26 cellular contexts compared by ENCODE assay signal in genomic region chr11:4511267-4511666, GRCh38. TPM values are rescaled to one million over a fixed set of nuclear protein-coding genes. Genes with fewer than 3 reads are reported as not detected.
DNase-seq lines count a peak whose midpoint lies in the region; ATAC-seq and TF ChIP-seq lines count a peak whose summit lies in the region.
"Had no signal": no experiment of that assay in that cellular context is flagged by ENCODE, and none has a peak within 500 bp of the region (broad histone marks: within the 10 kb centered on the region; RNA-seq: fewer than 3 reads in every experiment).

No MANE protein-coding gene starts in this region.

- H2BK15ac ChIP-seq in H9 (ENCODE audit: low read depth, low read length): no peak overlapping the region

- H3K23ac ChIP-seq in H9 (ENCODE audit: insufficient read length, low read depth, low read length): no peak overlapping the region

- TF ChIP-seq CTCF in AG10803 (conservative IDR thresholded peaks at IDR 0.05; ENCODE audit: low read length) (no peak), glutamatergic neuron (IDR thresholded peaks at IDR 0.05; ENCODE audit: partially characterized antibody, unreplicated experiment) (no peak), upper lobe of left lung (IDR thresholded peaks at IDR 0.05) (no peak), H9 (conservative IDR thresholded peaks at IDR 0.05) (no peak), mucosa of descending colon (IDR thresholded peaks at IDR 0.05) (no peak)

- peak; percentile 9 for DNase-seq in AG10803 (ENCODE audit: low read depth)
- DNase-seq in caudate nucleus (lab: John Stamatoyannopoulos, UW): peak in 1 of 61 donors; percentile 31
- DNase-seq in glutamatergic neuron: no peak
- DNase-seq in upper lobe of left lung: peak in 1 of 2 donors; percentile 28
- DNase-seq in H9: no peak
- no peak for DNase-seq in NCI-H446 (lab: John Stamatoyannopoulos, UW)
- no peak for DNase-seq in mucosa of descending colon
- DNase-seq: CD4-positive, alpha-beta T cell; COR-L47; DMS79; GM23248; KBM-7; MM.1S; NCI-H1092; NCI-H1436; NCI-H187 treated with DMSO at 0.1 percent for 48 hours; NCI-H2227 treated with DMSO at 0.1 percent for 48 hours; NCI-H510A treated with DMSO at 0.1 percent for 48 hours; NCI-H748 treated with DMSO at 0.1 percent for 48 hours; Peyer's patch; SJCRH30 had no signal

- H4K20me1 ChIP-seq in H9 (ENCODE audit: control insufficient read depth, insufficient read depth, insufficient read length): no peaks in the 10 kb centered on the region
- H4K20me1 ChIP-seq: BLaER1 had no signal

- H3K4me3 ChIP-seq in AG10803 (ENCODE audit: low read length): no peak overlapping the region
- H3K4me3 ChIP-seq in upper lobe of left lung: no peak overlapping the region
- no peak overlapping the region for H3K4me3 ChIP-seq in mucosa of descending colon
- H3K4me3 ChIP-seq: BLaER1, GM23248, HAP-1, Peyer's patch, SJCRH30 had no signal

- H3K79me2 ChIP-seq in H9 (ENCODE audit: insufficient read depth, low read length): no peaks in the 10 kb centered on the region

- no peak overlapping the region for H3K14ac ChIP-seq in H9 (ENCODE audit: insufficient read depth, low read length)

- H2BK20ac ChIP-seq in H9 (ENCODE audit: low read depth, low read length, poor library complexity, severe bottlenecking): no peak overlapping the region

- no peak for TF ChIP-seq EP300 in upper lobe of left lung (IDR thresholded peaks at IDR 0.05)

- H3K27me3 ChIP-seq in upper lobe of left lung: no peaks in the 10 kb centered on the region
- no peaks in the 10 kb centered on the region for H3K27me3 ChIP-seq in H9 (ENCODE audit: insufficient read depth, low read length)
- H3K27me3 ChIP-seq: BLaER1, Peyer's patch, SJCRH30 had no signal

- peaks cover 4% of the 10 kb centered on the region for H3K27me3 Mint-ChIP-seq in glutamatergic neuron (ENCODE audit: unreplicated experiment)
- H3K27me3 Mint-ChIP-seq in H9 (ENCODE audit: low read depth): peaks cover 7% of the 10 kb centered on the region

- H3K4me1 ChIP-seq in upper lobe of left lung (peaks cover 0 to 3% (median 0%) of the 10 kb centered on the region in 4 donors), H9 (ENCODE audit: insufficient read depth, low read length) (no peaks in the 10 kb centered on the region), mucosa of descending colon (ENCODE audit: low read depth) (no peaks in the 10 kb centered on the region)
- H3K4me1 ChIP-seq: HAP-1, Peyer's patch, SJCRH30 had no signal

- intact Hi-C loops in mucosa of descending colon (cut with DNase I, micrococcal nuclease): no loop called here

- no peak for TF ChIP-seq POLR2A in upper lobe of left lung (IDR thresholded peaks at IDR 0.05)

- H3K4me1 Mint-ChIP-seq in glutamatergic neuron (ENCODE audit: low read depth, unreplicated experiment) (peaks cover 12% of the 10 kb centered on the region), H9 (no peaks in the 10 kb centered on the region)

- H3K36me3 Mint-ChIP-seq in glutamatergic neuron (ENCODE audit: unreplicated experiment) (peaks cover 6% of the 10 kb centered on the region), H9 (ENCODE audit: insufficient read depth in 1 of 3, low read depth in 3 of 3) (no peaks in the 10 kb centered on the region)

- peak overlapping the region; percentile 67 for H3K27ac ChIP-seq in caudate nucleus (ENCODE audit: low read depth, low read length)
- no peak overlapping the region for H3K27ac ChIP-seq in upper lobe of left lung
- no peak overlapping the region for H3K27ac ChIP-seq in H9 (ENCODE audit: insufficient read length, low read depth, low read length)
- H3K27ac ChIP-seq: BLaER1, GM23248, HL-60, Peyer's patch, SJCRH30 had no signal

- no peaks in the 10 kb centered on the region for H3K9me3 ChIP-seq in upper lobe of left lung
- no peaks in the 10 kb centered on the region for H3K9me3 ChIP-seq in H9 (ENCODE audit: control insufficient read depth, low read depth, low read length)
- H3K9me3 ChIP-seq in mucosa of descending colon: no peaks in the 10 kb centered on the region
- H3K9me3 ChIP-seq: HAP-1, Peyer's patch, SJCRH30 had no signal

- H2AFZ ChIP-seq in H9 (ENCODE audit: low read length): no peak overlapping the region
- H2AFZ ChIP-seq: GM23248 had no signal

- no peak overlapping the region for H3K4me2 ChIP-seq in H9 (ENCODE audit: insufficient read depth, insufficient read length, low read length)

- H3T11ph ChIP-seq in H9 (ENCODE audit: low read length): no peak overlapping the region

- H3K79me1 ChIP-seq in H9 (ENCODE audit: insufficient read depth, low read depth, low read length, poor library complexity, severe bottlenecking): no peaks in the 10 kb centered on the region

- H3K23me2 ChIP-seq in H9 (ENCODE audit: insufficient read length, low read depth, low read length, poor library complexity, severe bottlenecking): no peaks in the 10 kb centered on the region

- peak overlapping the region; percentile 78 for H3K27ac Mint-ChIP-seq in glutamatergic neuron (ENCODE audit: unreplicated experiment)
- no peak overlapping the region for H3K27ac Mint-ChIP-seq in H9
- H3K27ac Mint-ChIP-seq: CD4-positive, alpha-beta T cell had no signal

- no peak overlapping the region for H3K4ac ChIP-seq in H9 (ENCODE audit: low read depth, low read length)

- no peak overlapping the region for H2BK12ac ChIP-seq in H9 (ENCODE audit: insufficient read length, low read depth, low read length)

- H2BK120ac ChIP-seq in H9 (ENCODE audit: low read depth, low read length, poor library complexity, severe bottlenecking): no peak overlapping the region

- no peak overlapping the region for H2BK5ac ChIP-seq in H9 (ENCODE audit: insufficient read length, low read length)

- no peak overlapping the region for H4K8ac ChIP-seq in H9 (replicated peaks; ENCODE audit: insufficient read length, low read depth, low read length)

- 35 to 41% methylated on average over 3 to 4 of the region's 5 CpGs for WGBS in upper lobe of left lung, 2 donors
- no CpG with 5 or more reads among the region's 5 CpGs for WGBS in H9 (ENCODE audit: extremely low coverage, insufficient read length, low lambda C conversion rate)

- no peaks in the 10 kb centered on the region for H3K36me3 ChIP-seq in upper lobe of left lung
- H3K36me3 ChIP-seq in mucosa of descending colon (ENCODE audit: low read depth): no peaks in the 10 kb centered on the region
- H3K36me3 ChIP-seq: BLaER1, HAP-1, Peyer's patch, SJCRH30 had no signal

- H3K56ac ChIP-seq in H9 (ENCODE audit: insufficient read length, low read depth, low read length): no peak overlapping the region

- no peak overlapping the region for H2AK5ac ChIP-seq in H9 (ENCODE audit: insufficient read length, low read length)

- no peak overlapping the region for H4K5ac ChIP-seq in H9 (ENCODE audit: insufficient read length, low read depth, low read length)

- H3K9me3 Mint-ChIP-seq in glutamatergic neuron (ENCODE audit: unreplicated experiment) (peaks cover 8% of the 10 kb centered on the region), H9 (peaks cover 5 to 6% of the 10 kb centered on the region in 2 experiments; a peak in 4 of 5 replicates)
- H3K9me3 Mint-ChIP-seq: CD4-positive, alpha-beta T cell had no signal

- ATAC-seq in upper lobe of left lung (ENCODE audit: low FRiP score in 2 of 2) (peak; percentile 41 to 64), mucosa of descending colon (no peak)

- H3K18ac ChIP-seq in H9 (ENCODE audit: insufficient read length, low read depth, low read length): no peak overlapping the region

- no peak overlapping the region for H3K4me3 Mint-ChIP-seq in glutamatergic neuron (ENCODE audit: unreplicated experiment)
- no peak overlapping the region for H3K4me3 Mint-ChIP-seq in H9
- H3K4me3 Mint-ChIP-seq: CD4-positive, alpha-beta T cell had no signal

- no peak overlapping the region for H3K9ac ChIP-seq in H9 (ENCODE audit: extremely low read depth, insufficient read length, low read length)
- H3K9ac ChIP-seq: BLaER1, GM23248 had no signal

- H4K91ac ChIP-seq in H9 (ENCODE audit: insufficient read length, low read depth, low read length): no peak overlapping the region

RNA-seq across cellular contexts. Expression of gene OR52K1, which starts 28.8 kb away (rescaled TPM):
- not detected for total RNA-seq in glutamatergic neuron (ENCODE audit: unreplicated experiment)
- under 1 TPM in 3 of 6 donors, not detected in 3; 0.03 to 0.22 (median 0.03) TPM for total RNA-seq in upper lobe of left lung
- not detected in 2 replicates for total RNA-seq in H9 (2021)
- total RNA-seq in mucosa of descending colon: not detected
- total RNA-seq: CD4-positive, alpha-beta T cell; GM23248; HT-29; OCI-LY7; Peyer's patch; SJCRH30 had no signal

RNA-seq across cellular contexts. Expression of gene OR52M1, which starts 33.7 kb away (rescaled TPM):
- total RNA-seq in glutamatergic neuron (ENCODE audit: unreplicated experiment) (not detected), upper lobe of left lung (not detected), H9 (2021) (not detected in 2 replicates), mucosa of descending colon (not detected)
- total RNA-seq: CD4-positive, alpha-beta T cell; GM23248; HT-29; OCI-LY7; Peyer's patch; SJCRH30 had no signal
